Comparison of ENCODE assay signal across 26 cellular contexts in the genomic region with DNA sequence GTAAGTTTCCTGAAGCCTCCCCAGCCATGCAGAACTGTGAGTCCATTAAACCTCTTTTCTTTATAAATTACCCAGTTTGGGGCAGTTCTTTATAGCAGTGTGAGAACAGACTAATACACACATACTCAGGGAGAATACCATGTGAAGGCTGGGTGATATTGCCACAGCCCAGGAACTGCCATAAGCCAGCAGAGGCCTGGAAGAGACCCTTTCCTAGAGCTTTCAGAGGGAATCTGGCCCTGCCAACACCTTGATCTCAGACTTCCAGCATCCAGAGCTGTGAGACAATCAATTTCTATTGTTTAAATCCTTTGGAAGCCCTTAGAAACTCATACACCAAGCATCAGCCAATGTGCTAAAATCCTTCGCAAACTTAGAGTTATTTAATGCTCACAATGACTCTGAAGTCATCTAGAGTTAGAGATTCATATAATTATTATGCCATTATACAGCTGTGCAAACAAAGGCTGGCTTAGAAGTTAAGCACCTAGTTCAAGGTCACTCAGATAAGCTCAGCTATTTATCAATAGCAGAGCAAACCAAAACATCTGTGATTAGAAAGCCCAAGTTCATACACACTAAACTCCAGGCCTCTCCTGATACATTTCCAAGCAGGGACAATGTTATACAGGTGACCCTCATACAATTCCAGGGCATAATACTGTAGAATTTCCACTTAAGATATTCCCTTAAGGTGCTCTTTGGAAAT.
"Had no signal": no experiment of that assay in that cellular context is flagged by ENCODE, and none has a peak within 500 bp of the region (broad histone marks: within the 10 kb centered on the region; RNA-seq: fewer than 3 reads in every experiment).

No MANE protein-coding gene starts in this region.

- H3K9me3 Mint-ChIP-seq: mesothelial cell of epicardium; natural killer cell treated with Interleukin-12 subunit alpha and Interleukin-12 subunit beta and Interleukin-15 and Interleukin-18, amount 100 ng/mL, for 72 hours; neural crest cell; stimulated activated effector memory CD8-positive, alpha-beta T cell treated with anti-CD3 and anti-CD28 coated beads, Interleukin-12 subunit alpha, Interleukin-12 subunit beta, amount 100 ng/mL, for 72 hours had no signal

- H3K9ac ChIP-seq: parathyroid adenoma had no signal

- H3K27ac Mint-ChIP-seq: mesothelial cell of epicardium; naive B cell; natural killer cell treated with Interleukin-12 subunit alpha and Interleukin-12 subunit beta and Interleukin-15 and Interleukin-18, amount 100 ng/mL, for 72 hours; stimulated activated effector memory CD8-positive, alpha-beta T cell treated with anti-CD3 and anti-CD28 coated beads, Interleukin-12 subunit alpha, Interleukin-12 subunit beta, amount 100 ng/mL, for 72 hours had no signal

- DNase-seq: dermis blood vessel endothelial cell; effector memory CD4-positive, alpha-beta T cell; esophagus squamous epithelium; left lung; mesenchymal stem cell; mucosa of descending colon; naive B cell; sigmoid colon; stimulated activated CD4-positive, alpha-beta T cell treated with anti-CD3 and anti-CD28 coated beads, Interleukin-2, amount 100 ng/mL, for 24 hours; stimulated activated CD4-positive, alpha-beta T cell treated with anti-CD3 and anti-CD28 coated beads, Interleukin-4, amount 100 ng/mL, for 24 hours; stimulated activated naive CD8-positive, alpha-beta T cell treated with anti-CD3 and anti-CD28 coated beads, Interleukin-15, Interleukin-2, amounts not matched to agents 100 U/mL and 50 U/mL, for 24 hours; substantia nigra; upper lobe of left lung had no signal

- H3K4me3 Mint-ChIP-seq: mesothelial cell of epicardium; naive B cell; natural killer cell treated with Interleukin-12 subunit alpha and Interleukin-12 subunit beta and Interleukin-15 and Interleukin-18, amount 100 ng/mL, for 72 hours; neural crest cell; stimulated activated effector memory CD8-positive, alpha-beta T cell treated with anti-CD3 and anti-CD28 coated beads, Interleukin-12 subunit alpha, Interleukin-12 subunit beta, amount 100 ng/mL, for 72 hours had no signal

- FAIRE-seq: endothelial cell of umbilical vein, keratinocyte had no signal

- H3K4me1 ChIP-seq: esophagus squamous epithelium, left lung, parathyroid adenoma, prostate gland, sigmoid colon, tibial nerve, upper lobe of left lung had no signal

- H3K27ac ChIP-seq: coronary artery, esophagus squamous epithelium, left lung, neutrophil, parathyroid adenoma, prostate gland, right atrium auricular region, sigmoid colon, thoracic aorta, tibial nerve, upper lobe of left lung had no signal

- H3K4me1 Mint-ChIP-seq: mesothelial cell of epicardium; naive B cell; stimulated activated effector memory CD8-positive, alpha-beta T cell treated with anti-CD3 and anti-CD28 coated beads, Interleukin-12 subunit alpha, Interleukin-12 subunit beta, amount 100 ng/mL, for 72 hours had no signal

- H3K27me3 ChIP-seq: esophagus squamous epithelium, left lung, neutrophil, right atrium auricular region, sigmoid colon, tibial nerve, upper lobe of left lung had no signal

- H2AFZ ChIP-seq: parathyroid adenoma had no signal

- H3K9me3 ChIP-seq: esophagus squamous epithelium, left lung, mucosa of descending colon, neutrophil, prostate gland, right atrium auricular region, sigmoid colon, thoracic aorta, upper lobe of left lung had no signal

- H3K36me3 ChIP-seq: esophagus squamous epithelium, left lung, neutrophil, prostate gland, right atrium auricular region, sigmoid colon, thoracic aorta, tibial nerve, upper lobe of left lung had no signal

- ATAC-seq: left lung; mucosa of descending colon; natural killer cell treated with Interleukin-12 subunit alpha and Interleukin-12 subunit beta and Interleukin-15 and Interleukin-18, amount 100 ng/mL, for 72 hours; stimulated activated effector memory CD8-positive, alpha-beta T cell treated with anti-CD3 and anti-CD28 coated beads, Interleukin-12 subunit alpha, Interleukin-12 subunit beta, amount 100 ng/mL, for 72 hours; stimulated activated naive CD8-positive, alpha-beta T cell treated with anti-CD3 and anti-CD28 coated beads, Interleukin-15, Interleukin-2, amounts not matched to agents 100 U/mL and 50 U/mL, for 24 hours had no signal

- H3K79me2 ChIP-seq: parathyroid adenoma had no signal

- H3K36me3 Mint-ChIP-seq: mesothelial cell of epicardium; naive B cell; natural killer cell treated with Interleukin-12 subunit alpha and Interleukin-12 subunit beta and Interleukin-15 and Interleukin-18, amount 100 ng/mL, for 72 hours; stimulated activated effector memory CD8-positive, alpha-beta T cell treated with anti-CD3 and anti-CD28 coated beads, Interleukin-12 subunit alpha, Interleukin-12 subunit beta, amount 100 ng/mL, for 72 hours had no signal

- H3K4me3 ChIP-seq: coronary artery, esophagus squamous epithelium, left lung, mucosa of descending colon, prostate gland, right atrium auricular region, sigmoid colon, thoracic aorta, tibial nerve, upper lobe of left lung had no signal
